19 cellular contexts compared by ENCODE assay signal in the genomic region with DNA sequence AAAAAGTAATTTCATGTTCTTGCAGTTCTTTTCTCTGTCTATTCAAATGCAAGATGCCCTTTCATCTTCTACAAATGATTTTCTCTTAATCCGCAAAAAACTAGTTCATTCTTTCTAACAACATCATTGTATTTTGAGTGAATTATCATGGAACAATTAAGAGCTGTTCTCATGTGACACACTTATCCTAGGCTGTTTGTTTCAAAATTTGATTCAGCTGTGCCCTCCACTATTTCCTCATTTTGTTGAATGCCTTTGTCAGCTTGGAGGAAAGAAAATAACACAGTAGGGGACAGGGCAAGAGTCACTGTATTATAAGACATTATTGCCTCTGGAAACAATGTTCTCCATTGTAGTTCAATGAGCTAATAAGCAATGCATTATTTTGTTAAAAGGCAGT.
DNase-seq lines count a peak whose midpoint lies in the region; ATAC-seq and TF ChIP-seq lines count a peak whose summit lies in the region.
"Had no signal": no experiment of that assay in that cellular context is flagged by ENCODE, and none has a peak within 500 bp of the region (broad histone marks: within the 10 kb centered on the region; RNA-seq: fewer than 3 reads in every experiment).

No MANE protein-coding gene starts in this region.

- H3K36me3 Mint-ChIP-seq in brain, result no peaks in the 10 kb centered on the region
- H3K36me3 Mint-ChIP-seq in neural progenitor cell, result no peaks in the 10 kb centered on the region

- no peak overlapping the region for H3K27ac ChIP-seq in neural progenitor cell
- H3K27ac ChIP-seq: A549, HL-60, SJCRH30 had no signal

- H3K4me3 ChIP-seq in neural progenitor cell (no peak overlapping the region), mucosa of descending colon (no peak overlapping the region)
- H3K4me3 ChIP-seq: A549, K562, MG63, SJCRH30 had no signal

- no peak for TF ChIP-seq POLR2A in GM18505 (IDR thresholded peaks at IDR 0.05; ENCODE audit: borderline replicate concordance, extremely low read depth, insufficient read depth, insufficient read length)

- DNase-seq in NCI-H146 (lab: John Stamatoyannopoulos, UW), result peak; percentile 77
- DNase-seq in NCI-H748 treated with DMSO at 0.1 percent for 48 hours (lab: John Stamatoyannopoulos, UW), result peak; percentile 80
- DNase-seq in neural progenitor cell (ENCODE audit: low spot score), result peak; percentile 8
- DNase-seq in mucosa of descending colon, result no peak
- no peak for DNase-seq in stimulated activated naive CD4-positive, alpha-beta T cell treated with Interleukin-2 at 50 U/mL for 16 hours (lab: John Stamatoyannopoulos, UW)
- DNase-seq: BE2C, DMS79, MG63, NCI-H1436 treated with DMSO at 0.1 percent for 48 hours, NCI-H2081 treated with DMSO at 0.1 percent for 48 hours, NCI-H82, SJCRH30 had no signal

- no peak overlapping the region for H3K4me3 Mint-ChIP-seq in brain
- no peak overlapping the region for H3K4me3 Mint-ChIP-seq in neural progenitor cell

- no peaks in the 10 kb centered on the region for H4K20me1 ChIP-seq in neural progenitor cell (ENCODE audit: low read depth)

- no peaks in the 10 kb centered on the region for H3K27me3 Mint-ChIP-seq in brain
- H3K27me3 Mint-ChIP-seq in neural progenitor cell (ENCODE audit: insufficient read depth, low read depth), result no peaks in the 10 kb centered on the region

- no peaks in the 10 kb centered on the region for H3K9me3 ChIP-seq in neural progenitor cell (ENCODE audit: low read depth)
- H3K9me3 ChIP-seq in mucosa of descending colon, result no peaks in the 10 kb centered on the region
- H3K9me3 ChIP-seq: A549, BE2C, MG63, SJCRH30 had no signal

- peak overlapping the region; percentile 2 for H3K4me2 ChIP-seq in neural progenitor cell
- H3K4me2 ChIP-seq: A549 had no signal

- intact Hi-C loops in mucosa of descending colon (cut with DNase I, micrococcal nuclease), result no loop called here

- H3K4me1 Mint-ChIP-seq in brain (peaks cover 25% of the 10 kb centered on the region), neural progenitor cell (peaks cover 8% of the 10 kb centered on the region)

- H3K4me1 ChIP-seq in neural progenitor cell, result peaks cover 12% of the 10 kb centered on the region
- no peaks in the 10 kb centered on the region for H3K4me1 ChIP-seq in mucosa of descending colon (ENCODE audit: low read depth)
- H3K4me1 ChIP-seq: A549, BE2C, SJCRH30 had no signal

- H3K9ac ChIP-seq in neural progenitor cell, result no peak overlapping the region

- no peak for ATAC-seq in mucosa of descending colon
- ATAC-seq in GM18505 (IDR thresholded peaks at IDR 0.05; ENCODE audit: unreplicated experiment), result no peak
- ATAC-seq in GM21360 (IDR thresholded peaks at IDR 0.05; ENCODE audit: unreplicated experiment), result no peak
- ATAC-seq: A549, HepG2, K562 had no signal

- no peaks in the 10 kb centered on the region for H3F3A ChIP-seq in neural progenitor cell (ENCODE audit: low read depth)

- H3K27ac Mint-ChIP-seq in brain, result peak overlapping the region in 3 of 5 experiments; percentile 32 to 47 (median 42)
- no peak overlapping the region for H3K27ac Mint-ChIP-seq in neural progenitor cell

- H3K27me3 ChIP-seq in neural progenitor cell, result no peaks in the 10 kb centered on the region
- H3K27me3 ChIP-seq: MG63, SJCRH30 had no signal

- H3K9me3 Mint-ChIP-seq in brain, result peaks cover 0 to 3% (median 0%) of the 10 kb centered on the region in 5 experiments
- peaks cover 2% of the 10 kb centered on the region for H3K9me3 Mint-ChIP-seq in neural progenitor cell

- H3K79me2 ChIP-seq in neural progenitor cell (ENCODE audit: low read depth), result no peaks in the 10 kb centered on the region

- TF ChIP-seq CTCF in brain (conservative IDR thresholded peaks at IDR 0.05) (no peak), neural progenitor cell (IDR thresholded peaks at IDR 0.05) (no peak), mucosa of descending colon (IDR thresholded peaks at IDR 0.05) (no peak)

- H2AFZ ChIP-seq in neural progenitor cell (replicated peaks), result no peak overlapping the region

- H3K36me3 ChIP-seq in neural progenitor cell, result no peaks in the 10 kb centered on the region
- no peaks in the 10 kb centered on the region for H3K36me3 ChIP-seq in mucosa of descending colon (ENCODE audit: low read depth)
- H3K36me3 ChIP-seq: BE2C, MG63, SJCRH30 had no signal

Comparison
In these comparisons a context has a peak if more than half of its experiments do, and no peak if none do; other contexts are left out.
1. DNase-seq: peak in NCI-H146 (single experiment), NCI-H748 treated with DMSO at 0.1 percent for 48 hours (single experiment) and neural progenitor cell (single experiment); none in mucosa of descending colon (0 of 3) and stimulated activated naive CD4-positive, alpha-beta T cell treated with Interleukin-2 at 50 U/mL for 16 hours (single experiment).